In the genomic region with DNA sequence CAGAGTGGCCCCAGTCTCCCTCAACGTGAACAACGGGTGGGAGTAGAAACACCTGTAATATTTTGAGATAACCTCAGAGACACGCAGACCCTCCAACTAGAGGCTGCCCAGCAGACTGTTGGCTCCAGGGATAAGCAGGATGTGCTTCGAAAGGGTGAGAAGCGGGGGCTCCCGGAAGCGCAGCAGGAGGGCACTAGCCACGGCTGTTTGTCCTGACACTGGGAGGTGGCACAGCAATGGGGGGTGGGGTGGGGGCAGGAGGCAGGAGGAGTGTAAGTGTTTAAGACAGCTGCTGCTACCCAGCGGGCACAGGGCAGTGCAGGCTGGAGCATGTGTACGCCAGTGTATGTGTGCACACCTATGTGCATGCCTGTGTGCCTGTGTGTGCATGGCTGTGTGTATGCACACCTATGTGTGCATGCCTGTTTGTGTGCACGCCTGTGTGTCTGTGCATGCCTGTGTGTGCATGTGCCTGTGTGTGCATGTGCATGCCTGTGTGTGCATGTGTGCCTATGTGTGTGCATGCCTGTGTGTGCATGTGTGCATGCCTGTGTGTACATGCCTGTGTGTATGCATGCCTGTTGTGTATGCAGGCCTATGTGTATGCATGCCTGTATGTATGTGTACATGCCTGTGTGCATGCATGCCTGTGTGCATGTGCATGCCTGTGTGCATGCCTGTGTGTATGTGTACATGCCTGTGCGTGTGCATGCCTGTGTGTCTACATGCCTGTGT, we compare ENCODE assay signal across 1 cellular context.
TF ChIP-seq lines count a peak whose summit lies in the region.

No MANE protein-coding gene starts in this region.

TF ChIP-seq in HepG2, 621 proteins besides CTCF, POLR2A, EP300 and RAD21 (continued from another document):
- TF ChIP-seq ZNF362 (CRISPR knock-in tag; IDR thresholded peaks at IDR 0.05; ENCODE audit: borderline replicate concordance) (no peak), ZNF235 (CRISPR knock-in tag; IDR thresholded peaks at IDR 0.05; ENCODE audit: borderline replicate concordance) (no peak)
- TF ChIP-seq, protein P1, sequence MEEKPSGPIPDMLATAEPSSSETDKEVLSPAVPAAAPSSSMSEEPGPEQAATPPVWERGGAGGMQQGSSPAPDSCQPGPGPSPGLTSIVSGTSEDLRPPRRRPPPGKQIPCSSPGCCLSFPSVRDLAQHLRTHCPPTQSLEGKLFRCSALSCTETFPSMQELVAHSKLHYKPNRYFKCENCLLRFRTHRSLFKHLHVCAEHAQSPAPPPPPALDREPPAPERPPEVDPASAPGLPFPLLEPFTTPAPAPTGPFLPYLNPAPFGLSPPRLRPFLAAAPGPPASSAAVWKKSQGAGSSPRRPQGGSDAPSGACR (CRISPR knock-in tag; IDR thresholded peaks at IDR 0.05), result no peak
